Comparison of ENCODE assay signal across 17 cellular contexts in the genomic region with DNA sequence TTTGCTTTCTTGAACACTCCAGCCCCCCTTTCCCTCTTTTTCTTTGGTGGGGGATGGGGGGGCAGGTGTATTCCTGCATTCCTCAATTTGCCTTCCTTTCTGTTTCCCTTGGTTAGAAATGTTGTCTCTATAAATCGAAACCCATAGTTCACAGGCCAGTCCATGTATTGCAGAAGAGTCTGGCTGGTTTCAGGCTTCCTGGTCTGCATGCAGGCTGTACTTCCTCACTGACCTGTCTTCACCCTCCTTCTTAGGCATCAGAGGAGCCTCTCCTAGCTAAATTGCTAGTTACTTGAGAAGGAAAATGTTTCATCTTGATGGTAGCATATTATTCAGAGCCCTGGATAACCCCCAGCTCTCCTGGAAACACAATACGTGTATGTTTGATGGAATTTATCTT.
DNase-seq lines count a peak whose midpoint lies in the region; ATAC-seq and TF ChIP-seq lines count a peak whose summit lies in the region.
"Had no signal": no experiment of that assay in that cellular context is flagged by ENCODE, and none has a peak within 500 bp of the region (broad histone marks: within the 10 kb centered on the region; RNA-seq: fewer than 3 reads in every experiment).

No MANE protein-coding gene starts in this region.

- H3K27me3 ChIP-seq in Caco-2 (replicated peaks; ENCODE audit: control insufficient read depth, insufficient read depth, low read length) (no peaks in the 10 kb centered on the region), transverse colon (no peaks in the 10 kb centered on the region)

- no peak for TF ChIP-seq EP300 in transverse colon (IDR thresholded peaks at IDR 0.05; ENCODE audit: low read depth)

- 14 to 81% methylated on average over 1 to 2 of the region's 2 CpGs for WGBS in transverse colon (ENCODE audit: low coverage in 1 of 2), 2 donors

- no TSS peak for BruUV-seq in Caco-2 (replicated peaks; lab: Mats Ljungman, UMichigan)

- intact Hi-C loops in Caco-2 (cut with micrococcal nuclease; ENCODE audit: unreplicated experiment) = no loop called here
- intact Hi-C loops in cardiac septum (cut with DNase I) = no loop called here
- intact Hi-C loops in transverse colon (cut with DNase I; ENCODE audit: low total_unique reads) = no loop called here

- H3K4me1 ChIP-seq in Caco-2 (0 out of 2 replicates have a peak, but pooled peaks cover 3% of the 10 kb centered on the region), transverse colon (no peaks in the 10 kb centered on the region)

- H3K36me3 Mint-ChIP-seq in Caco-2 (ENCODE audit: insufficient read depth, unreplicated experiment) (no peaks in the 10 kb centered on the region), chondrocyte (ENCODE audit: low read depth) (no peaks in the 10 kb centered on the region), nephron progenitor cell (ENCODE audit: low read depth) (no peaks in the 10 kb centered on the region)
- H3K36me3 Mint-ChIP-seq: IgD-negative memory B cell had no signal

- H3K9me3 ChIP-seq in Caco-2 (no peaks in the 10 kb centered on the region), transverse colon (no peaks in the 10 kb centered on the region)

- no peak overlapping the region for H3K27ac ChIP-seq in transverse colon

- H3K36me3 ChIP-seq in Caco-2 (ENCODE audit: control insufficient read depth, insufficient read depth, low read length) = no peaks in the 10 kb centered on the region
- no peaks in the 10 kb centered on the region for H3K36me3 ChIP-seq in transverse colon

- POLR2A ChIA-PET in Caco-2 (lab: Charles Lee) = no interaction called here

- DNase-seq in Caco-2 (no peak), NOMO-1 (lab: John Stamatoyannopoulos, UW; ENCODE audit: unreplicated experiment in 2 of 2) (peak; percentile 21 to 59), chondrocyte (ENCODE audit: low spot score) (no peak), nephron progenitor cell (no peak), cortex of kidney (lab: John Stamatoyannopoulos, UW) (no peak), cardiac septum (ENCODE audit: low spot score) (no peak), transverse colon (no peak)
- DNase-seq: COR-L47, H7, Kasumi-1, MM.1S, NCI-H1930, NCI-H2171 treated with DMSO at 0.1 percent for 48 hours, NCI-H510A, SIG-M5 had no signal

- H3K4me3 ChIP-seq in Caco-2 (ENCODE audit: low read depth, low read length) (no peak overlapping the region), transverse colon (no peak overlapping the region)

- TF ChIP-seq POLR2A in transverse colon (IDR thresholded peaks at IDR 0.05) = no peak

- no peaks in the 10 kb centered on the region for H3K27me3 Mint-ChIP-seq in Caco-2 (ENCODE audit: insufficient read depth, unreplicated experiment)
- peaks cover 2% of the 10 kb centered on the region for H3K27me3 Mint-ChIP-seq in chondrocyte (ENCODE audit: low read depth)
- H3K27me3 Mint-ChIP-seq in nephron progenitor cell (ENCODE audit: low read depth, poor library complexity) = peaks cover 3% of the 10 kb centered on the region

- H3K9me3 Mint-ChIP-seq in Caco-2 (ENCODE audit: unreplicated experiment) = no peaks in the 10 kb centered on the region
- H3K9me3 Mint-ChIP-seq in chondrocyte (ENCODE audit: low read depth) = no peaks in the 10 kb centered on the region
- H3K9me3 Mint-ChIP-seq in nephron progenitor cell = no peaks in the 10 kb centered on the region
- H3K9me3 Mint-ChIP-seq: IgD-negative memory B cell had no signal

- CTCF ChIA-PET in Caco-2 (lab: Charles Lee) = no interaction called here

- H3K27ac Mint-ChIP-seq in Caco-2 (ENCODE audit: unreplicated experiment) (peak overlapping the region; percentile 8), chondrocyte (ENCODE audit: unreplicated experiment) (peak overlapping the region; percentile 52), nephron progenitor cell (peak overlapping the region; percentile 26)
- H3K27ac Mint-ChIP-seq: IgD-negative memory B cell had no signal

- no peak for TF ChIP-seq CTCF in Caco-2 (IDR thresholded peaks at IDR 0.05; ENCODE audit: insufficient read depth in 1 of 2, low read depth in 1 of 2, low read length in 1 of 2, severe bottlenecking in 1 of 2, unreplicated experiment in 1 of 2)
- TF ChIP-seq CTCF in chondrocyte (IDR thresholded peaks at IDR 0.05) = no peak
- TF ChIP-seq CTCF in nephron progenitor cell (IDR thresholded peaks at IDR 0.05) = no peak
- no peak for TF ChIP-seq CTCF in transverse colon (IDR thresholded peaks at IDR 0.05)

- ATAC-seq in HG02852 (IDR thresholded peaks at IDR 0.05; ENCODE audit: unreplicated experiment) = no peak

- in situ Hi-C loops in transverse colon (cut with MboI; ENCODE audit: low pct_ligation_motif_present in 1 of 4, low pct_unique_long_range_greater_than_20kb in 1 of 4, low sequenced_read_pairs in 3 of 4) = no loop called here

- H3K4me1 Mint-ChIP-seq in Caco-2 (ENCODE audit: low read depth, unreplicated experiment) = peaks cover 25% of the 10 kb centered on the region
- H3K4me1 Mint-ChIP-seq in chondrocyte (ENCODE audit: low read depth) = peaks cover 13% of the 10 kb centered on the region
- peaks cover 43% of the 10 kb centered on the region for H3K4me1 Mint-ChIP-seq in nephron progenitor cell
- H3K4me1 Mint-ChIP-seq: IgD-negative memory B cell had no signal

- H3K4me3 Mint-ChIP-seq in Caco-2 (ENCODE audit: unreplicated experiment) (no peak overlapping the region), chondrocyte (ENCODE audit: unreplicated experiment) (no peak overlapping the region), nephron progenitor cell (no peak overlapping the region)
- H3K4me3 Mint-ChIP-seq: IgD-negative memory B cell had no signal

Comparison
In these comparisons a context has a peak if more than half of its experiments do, and no peak if none do; other contexts are left out.
1. DNase-seq: peak in NOMO-1 (2 of 2); none in Caco-2 (0 of 2), chondrocyte (single experiment), nephron progenitor cell (single experiment), cortex of kidney (single experiment), cardiac septum (single experiment) and transverse colon (single experiment).
2. Peak in every context shown above with its lines, with median percentiles within 50 percentile points of each other: H3K27ac Mint-ChIP-seq.